In the genomic region with DNA sequence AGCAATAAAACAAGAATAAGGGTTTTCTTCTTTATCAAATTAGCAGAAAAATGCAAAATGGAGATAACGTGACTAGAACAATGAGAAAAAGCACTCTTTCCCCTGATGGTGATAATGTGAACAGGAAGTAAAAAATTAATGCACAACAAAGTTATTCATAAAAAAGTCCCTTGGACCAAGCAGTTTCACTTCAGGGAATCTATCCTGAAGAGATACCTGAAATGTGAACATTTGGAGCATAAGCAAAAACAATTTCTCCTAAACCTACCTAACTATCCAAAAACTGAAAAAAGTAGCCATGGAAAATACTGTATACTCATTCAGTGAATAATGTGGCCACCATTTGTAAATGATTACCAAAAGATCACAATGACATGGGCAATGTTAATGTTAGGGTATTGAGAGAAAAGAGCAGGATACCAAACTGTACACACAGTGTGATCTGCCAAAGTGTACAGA, we compare ENCODE assay signal across 1 cellular context.
TF ChIP-seq lines count a peak whose summit lies in the region.

No MANE protein-coding gene starts in this region.

TF ChIP-seq in GM23338, 12 proteins besides CTCF, POLR2A, EP300 and RAD21 (continued from another document):
- TF ChIP-seq, protein P1, sequence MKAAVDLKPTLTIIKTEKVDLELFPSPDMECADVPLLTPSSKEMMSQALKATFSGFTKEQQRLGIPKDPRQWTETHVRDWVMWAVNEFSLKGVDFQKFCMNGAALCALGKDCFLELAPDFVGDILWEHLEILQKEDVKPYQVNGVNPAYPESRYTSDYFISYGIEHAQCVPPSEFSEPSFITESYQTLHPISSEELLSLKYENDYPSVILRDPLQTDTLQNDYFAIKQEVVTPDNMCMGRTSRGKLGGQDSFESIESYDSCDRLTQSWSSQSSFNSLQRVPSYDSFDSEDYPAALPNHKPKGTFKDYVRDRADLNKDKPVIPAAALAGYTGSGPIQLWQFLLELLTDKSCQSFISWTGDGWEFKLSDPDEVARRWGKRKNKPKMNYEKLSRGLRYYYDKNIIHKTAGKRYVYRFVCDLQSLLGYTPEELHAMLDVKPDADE (IDR thresholded peaks at IDR 0.05), result no peak
- TF ChIP-seq, protein P2, sequence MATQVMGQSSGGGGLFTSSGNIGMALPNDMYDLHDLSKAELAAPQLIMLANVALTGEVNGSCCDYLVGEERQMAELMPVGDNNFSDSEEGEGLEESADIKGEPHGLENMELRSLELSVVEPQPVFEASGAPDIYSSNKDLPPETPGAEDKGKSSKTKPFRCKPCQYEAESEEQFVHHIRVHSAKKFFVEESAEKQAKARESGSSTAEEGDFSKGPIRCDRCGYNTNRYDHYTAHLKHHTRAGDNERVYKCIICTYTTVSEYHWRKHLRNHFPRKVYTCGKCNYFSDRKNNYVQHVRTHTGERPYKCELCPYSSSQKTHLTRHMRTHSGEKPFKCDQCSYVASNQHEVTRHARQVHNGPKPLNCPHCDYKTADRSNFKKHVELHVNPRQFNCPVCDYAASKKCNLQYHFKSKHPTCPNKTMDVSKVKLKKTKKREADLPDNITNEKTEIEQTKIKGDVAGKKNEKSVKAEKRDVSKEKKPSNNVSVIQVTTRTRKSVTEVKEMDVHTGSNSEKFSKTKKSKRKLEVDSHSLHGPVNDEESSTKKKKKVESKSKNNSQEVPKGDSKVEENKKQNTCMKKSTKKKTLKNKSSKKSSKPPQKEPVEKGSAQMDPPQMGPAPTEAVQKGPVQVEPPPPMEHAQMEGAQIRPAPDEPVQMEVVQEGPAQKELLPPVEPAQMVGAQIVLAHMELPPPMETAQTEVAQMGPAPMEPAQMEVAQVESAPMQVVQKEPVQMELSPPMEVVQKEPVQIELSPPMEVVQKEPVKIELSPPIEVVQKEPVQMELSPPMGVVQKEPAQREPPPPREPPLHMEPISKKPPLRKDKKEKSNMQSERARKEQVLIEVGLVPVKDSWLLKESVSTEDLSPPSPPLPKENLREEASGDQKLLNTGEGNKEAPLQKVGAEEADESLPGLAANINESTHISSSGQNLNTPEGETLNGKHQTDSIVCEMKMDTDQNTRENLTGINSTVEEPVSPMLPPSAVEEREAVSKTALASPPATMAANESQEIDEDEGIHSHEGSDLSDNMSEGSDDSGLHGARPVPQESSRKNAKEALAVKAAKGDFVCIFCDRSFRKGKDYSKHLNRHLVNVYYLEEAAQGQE (IDR thresholded peaks at IDR 0.05; ENCODE audit: unreplicated experiment), result no peak
- TF ChIP-seq POLR2AphosphoS5 (IDR thresholded peaks at IDR 0.05; ENCODE audit: low read depth), result no peak
- TF ChIP-seq STAT1 (IDR thresholded peaks at IDR 0.05; ENCODE audit: unreplicated experiment), result no peak
- TF ChIP-seq JUNB (IDR thresholded peaks at IDR 0.05; ENCODE audit: unreplicated experiment), result no peak
- TF ChIP-seq ZNF331 (CRISPR knock-in tag; IDR thresholded peaks at IDR 0.05; ENCODE audit: low read depth), result no peak
- TF ChIP-seq ZNF114 (CRISPR knock-in tag; IDR thresholded peaks at IDR 0.05), result no peak
- no peak for TF ChIP-seq EZH2phosphoT487 (IDR thresholded peaks at IDR 0.05; ENCODE audit: unreplicated experiment)
- no peak for TF ChIP-seq CREB1 (CRISPR knock-in tag; IDR thresholded peaks at IDR 0.05; ENCODE audit: low read depth)
- TF ChIP-seq EZH2 (IDR thresholded peaks at IDR 0.05; ENCODE audit: low read depth, unreplicated experiment), result no peak
- TF ChIP-seq NANOG (IDR thresholded peaks at IDR 0.05; ENCODE audit: borderline replicate concordance), result no peak
